In the genomic region with DNA sequence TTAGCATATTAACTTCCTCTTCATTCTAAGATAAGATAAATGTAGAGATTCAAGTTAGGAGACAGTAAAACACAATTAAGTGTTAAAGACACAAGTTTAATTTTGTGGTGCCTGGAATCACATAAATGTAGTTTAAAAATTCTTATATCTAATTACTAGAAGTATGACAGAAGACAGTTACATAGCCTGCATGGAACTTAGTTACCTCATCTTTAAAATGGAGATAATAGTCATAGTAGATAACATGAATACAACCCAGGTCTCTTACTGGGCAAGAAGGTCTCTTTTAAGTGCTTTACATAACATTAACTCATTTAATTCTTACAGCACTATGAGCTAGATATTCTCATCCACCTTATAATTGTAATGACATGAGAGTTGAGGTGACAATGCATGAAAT, we compare ENCODE assay signal across 11 cellular contexts. TPM values are rescaled to one million over a fixed set of nuclear protein-coding genes. Genes with fewer than 3 reads are reported as not detected.
"Had no signal": no experiment of that assay in that cellular context is flagged by ENCODE, and none has a peak within 500 bp of the region (broad histone marks: within the 10 kb centered on the region; RNA-seq: fewer than 3 reads in every experiment).

No MANE protein-coding gene starts in this region.

- ATAC-seq: GM23338, HCT116 had no signal

- H3K4me2 ChIP-seq: GM23338 had no signal

- H3K9ac ChIP-seq: GM23248 had no signal

- DNase-seq: GM23248, GOT3, H7, H9, HCEC 1CT, HFFc6 had no signal

- H3K4me1 ChIP-seq: HAP-1 had no signal

- H3K4me3 ChIP-seq: GM23248, GM23338, HAP-1 had no signal

- H3K36me3 ChIP-seq: HAP-1 had no signal

- FAIRE-seq: H1, H54 had no signal

- H3K9me3 ChIP-seq: HAP-1 had no signal

- H2AFZ ChIP-seq: GM23248, GM23338 had no signal

- H3K27ac ChIP-seq: GM23248 had no signal

RNA-seq across cellular contexts. Expression of a gene that starts 15.1 kb away (rescaled TPM):
- polyA plus RNA-seq: GM23248 had no signal
